ENCODE assay signal across 1 cellular context in the genomic region with DNA sequence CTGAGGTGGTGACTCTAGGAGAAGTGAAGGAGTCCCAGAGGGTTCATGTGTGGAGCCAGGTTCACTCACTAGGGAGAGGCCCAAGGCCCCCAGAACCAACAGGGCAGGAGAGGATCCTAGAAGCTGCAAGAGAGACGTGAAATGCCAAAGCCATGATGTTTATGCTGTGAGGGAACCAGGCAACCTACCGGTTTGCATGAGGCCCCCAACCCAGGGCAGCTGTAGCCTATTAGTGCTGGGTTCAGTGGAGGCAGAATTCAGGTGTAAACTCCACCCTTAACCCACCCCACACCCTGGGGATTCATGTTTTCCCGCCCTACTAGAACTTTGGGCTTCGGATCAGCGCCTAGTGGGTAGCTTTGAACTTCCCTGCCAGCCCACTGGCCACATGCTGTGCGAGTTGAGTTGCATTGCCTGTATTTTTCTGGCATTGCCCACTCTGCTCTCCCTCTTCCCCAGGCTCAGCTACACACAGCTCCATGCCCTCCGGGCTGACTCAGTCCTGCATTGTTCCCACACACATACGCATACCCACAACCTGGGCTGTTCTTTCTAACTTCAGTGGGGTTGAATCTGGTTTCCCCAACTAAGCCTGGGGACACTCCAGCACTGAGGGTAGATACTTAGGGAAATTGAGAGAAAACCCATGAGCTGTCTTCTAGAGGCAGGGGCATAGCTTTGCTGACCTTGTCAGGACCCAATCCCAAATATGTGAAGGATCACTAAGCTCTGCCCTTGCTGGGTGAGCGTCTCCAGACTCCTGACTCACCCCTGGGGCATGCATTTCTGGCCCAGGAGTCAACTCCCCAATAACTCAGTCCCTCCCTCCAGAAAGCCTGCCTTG.
TF ChIP-seq lines count a peak whose summit lies in the region.

No MANE protein-coding gene starts in this region.

TF ChIP-seq in HepG2, 621 proteins besides CTCF, POLR2A, EP300 and RAD21:
- TF ChIP-seq NCOA1 (CRISPR knock-in tag; IDR thresholded peaks at IDR 0.05) (no peak), PITX1 (CRISPR knock-in tag; IDR thresholded peaks at IDR 0.05) (no peak)
